8 cellular contexts compared by ENCODE assay signal in the genomic region with DNA sequence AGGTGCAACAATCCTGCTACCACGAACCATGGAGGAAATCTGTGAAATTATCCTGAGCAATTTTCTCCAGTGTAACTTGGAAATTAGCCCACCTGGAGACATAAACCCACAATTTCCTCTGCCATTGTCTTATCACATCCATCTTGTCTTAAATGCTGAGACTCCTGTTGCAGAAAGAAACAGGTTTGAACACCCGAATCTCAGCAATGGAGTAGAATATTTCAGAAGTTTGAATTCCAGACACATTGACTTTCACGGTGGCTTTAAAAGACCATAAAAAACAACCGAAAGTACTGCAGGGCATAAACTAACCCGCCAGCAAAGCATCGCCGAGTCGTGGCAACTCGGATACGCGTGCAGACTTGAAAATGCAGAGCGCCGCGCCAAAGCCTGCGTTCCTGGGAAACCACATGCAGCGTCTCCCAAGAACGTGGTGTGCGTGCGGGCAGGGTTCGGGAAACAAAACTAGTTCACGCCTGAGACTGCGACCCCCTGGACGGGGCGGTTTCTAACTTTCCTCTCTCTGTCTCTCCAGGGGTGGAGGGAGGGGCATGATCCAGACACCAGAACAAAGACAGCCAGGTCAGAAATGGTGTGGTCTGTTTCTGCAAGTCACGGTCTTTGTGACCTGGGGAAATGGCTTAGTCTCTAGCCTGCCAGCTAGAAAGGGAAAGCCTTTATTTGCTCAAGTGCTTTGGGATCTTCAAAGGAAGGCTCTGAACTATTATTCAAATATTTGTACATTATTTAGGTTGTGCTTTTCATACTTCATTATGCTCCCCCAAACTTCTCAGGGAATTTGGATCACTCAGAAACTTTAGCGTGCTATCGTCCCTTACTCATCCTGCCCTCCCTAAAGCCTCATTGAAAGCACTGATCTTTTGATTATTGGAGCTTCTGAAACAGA. TPM values are rescaled to one million over a fixed set of nuclear protein-coding genes. Genes with fewer than 3 reads are reported as not detected.
DNase-seq lines count a peak whose midpoint lies in the region; TF ChIP-seq lines count a peak whose summit lies in the region.

No MANE protein-coding gene starts in this region.

- peak overlapping the region in 4 of 10 experiments; percentile 15 to 33 (median 22); a peak in 5 of 20 replicates for H3K4me3 ChIP-seq in BLaER1 treated with 17β-estradiol and CSF1 and Interleukin-3, amounts not matched to agents 10 nM and 100 nM
- peak overlapping the region; percentile 47 for H3K4me3 ChIP-seq in WI38 (ENCODE audit: low read depth, low read length)
- H3K4me3 ChIP-seq in ovary: peak overlapping the region; percentile 36
- no peak overlapping the region for H3K4me3 ChIP-seq in effector memory CD4-positive, alpha-beta T cell (ENCODE audit: insufficient read depth, low read depth, low read length, poor library complexity, severe bottlenecking)

- TF ChIP-seq CTCF in WI38 (IDR thresholded peaks at IDR 0.05; ENCODE audit: low read depth, low read length) (no peak), ovary (IDR thresholded peaks at IDR 0.05) (no peak), GM13977 (IDR thresholded peaks at IDR 0.05; ENCODE audit: extremely low read depth, insufficient read depth, missing control alignments) (no peak)

- in situ Hi-C loops in GM13977 (cut with MboI; ENCODE audit: low pct_unique_long_range_greater_than_20kb, low sequenced_read_pairs, unreplicated experiment): no loop called here

- TF ChIP-seq POLR2A in ovary (IDR thresholded peaks at IDR 0.05): no peak

- 4 to 5% (median 4%) methylated on average over 27 of the region's 27 CpGs for WGBS in ovary, 3 donors

- no peaks in the 10 kb centered on the region for H3K9me3 ChIP-seq in BLaER1 treated with 17β-estradiol and CSF1 and Interleukin-3, amounts not matched to agents 10 nM and 100 nM (replicated peaks in 1 of 11)
- H3K9me3 ChIP-seq in ovary: no peaks in the 10 kb centered on the region
- H3K9me3 ChIP-seq in effector memory CD4-positive, alpha-beta T cell (ENCODE audit: control insufficient read depth, low read length): no peaks in the 10 kb centered on the region

- no peak overlapping the region for H3K27ac ChIP-seq in BLaER1 treated with 17β-estradiol and CSF1 and Interleukin-3, amounts not matched to agents 10 nM and 100 nM
- no peak overlapping the region for H3K27ac ChIP-seq in ovary
- H3K27ac ChIP-seq in effector memory CD4-positive, alpha-beta T cell (ENCODE audit: insufficient read depth, low read length, poor library complexity, severe bottlenecking): no peak overlapping the region

- intact Hi-C loops in ovary (cut with DNase I): no loop called here

- peak overlapping the region; percentile 16 to 78 (median 54); a peak in 21 of 22 replicates for H3K4me2 ChIP-seq in BLaER1 treated with 17β-estradiol and CSF1 and Interleukin-3, amounts not matched to agents 10 nM and 100 nM

- H4K20me1 ChIP-seq in BLaER1 treated with 17β-estradiol and CSF1 and Interleukin-3, amounts not matched to agents 10 nM and 100 nM: no peaks in the 10 kb centered on the region

- H3K9ac ChIP-seq in BLaER1 treated with 17β-estradiol and CSF1 and Interleukin-3, amounts not matched to agents 10 nM and 100 nM: peak overlapping the region in 1 of 11 experiments; percentile 22; a peak in 1 of 22 replicates

- CTCF ChIA-PET in HEK293T (lab: Yijun Ruan, JAX): interaction anchor here (1.0 kb wide), 1 partner anchor 229 kb away, joined by 3 read pairs; no protein-coding TSS in a partner anchor

- H3K36me3 ChIP-seq in BLaER1 treated with 17β-estradiol and CSF1 and Interleukin-3, amounts not matched to agents 10 nM and 100 nM: no peaks in the 10 kb centered on the region
- H3K36me3 ChIP-seq in ovary: no peaks in the 10 kb centered on the region
- no peaks in the 10 kb centered on the region for H3K36me3 ChIP-seq in effector memory CD4-positive, alpha-beta T cell (ENCODE audit: control insufficient read depth, insufficient read depth, low read length)

- peaks cover 4 to 18% (median 7%) of the 10 kb centered on the region in 10 experiments; a peak in 13 of 20 replicates for H3K4me1 ChIP-seq in BLaER1 treated with 17β-estradiol and CSF1 and Interleukin-3, amounts not matched to agents 10 nM and 100 nM
- H3K4me1 ChIP-seq in ovary (ENCODE audit: insufficient read depth): no peaks in the 10 kb centered on the region
- H3K4me1 ChIP-seq in effector memory CD4-positive, alpha-beta T cell (ENCODE audit: control insufficient read depth, insufficient read depth, low read length, poor library complexity, severe bottlenecking): no peaks in the 10 kb centered on the region

- H3K27me3 ChIP-seq in BLaER1 treated with 17β-estradiol and CSF1 and Interleukin-3, amounts not matched to agents 10 nM and 100 nM: peaks cover 25 to 38% (median 29%) of the 10 kb centered on the region in 11 experiments
- no peaks in the 10 kb centered on the region for H3K27me3 ChIP-seq in ovary
- peaks cover 6% of the 10 kb centered on the region for H3K27me3 ChIP-seq in effector memory CD4-positive, alpha-beta T cell (replicated peaks; ENCODE audit: control insufficient read depth, insufficient read depth, low read length, poor library complexity, severe bottlenecking)

- POLR2A ChIA-PET in HEK293T (lab: Yijun Ruan, JAX): interaction anchor here (1.2 kb wide), 1 partner anchor 25 kb away, joined by 5 read pairs; no protein-coding TSS in a partner anchor

- peak; percentile 50 for DNase-seq in HEK293T (ENCODE audit: extremely low spot score)
- DNase-seq in globus pallidus (ENCODE audit: low spot score): peak; percentile 20
- peak; percentile 37 to 75 (median 62) for DNase-seq in ovary
- no peak for DNase-seq in GM13977 (ENCODE audit: low spot score)
- no peak for DNase-seq in effector memory CD4-positive, alpha-beta T cell
- no peak for DNase-seq in cerebellar nuclear complex (lab: John Stamatoyannopoulos, UW)

- TF ChIP-seq EP300 in ovary (IDR thresholded peaks at IDR 0.05): no peak

TF ChIP-seq in HEK293T, 16 proteins besides CTCF, POLR2A, EP300 and RAD21:
- TF ChIP-seq, protein P1, sequence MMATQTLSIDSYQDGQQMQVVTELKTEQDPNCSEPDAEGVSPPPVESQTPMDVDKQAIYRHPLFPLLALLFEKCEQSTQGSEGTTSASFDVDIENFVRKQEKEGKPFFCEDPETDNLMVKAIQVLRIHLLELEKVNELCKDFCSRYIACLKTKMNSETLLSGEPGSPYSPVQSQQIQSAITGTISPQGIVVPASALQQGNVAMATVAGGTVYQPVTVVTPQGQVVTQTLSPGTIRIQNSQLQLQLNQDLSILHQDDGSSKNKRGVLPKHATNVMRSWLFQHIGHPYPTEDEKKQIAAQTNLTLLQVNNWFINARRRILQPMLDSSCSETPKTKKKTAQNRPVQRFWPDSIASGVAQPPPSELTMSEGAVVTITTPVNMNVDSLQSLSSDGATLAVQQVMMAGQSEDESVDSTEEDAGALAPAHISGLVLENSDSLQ (IDR thresholded peaks at IDR 0.05): no peak
- TF ChIP-seq BHLHE40 (IDR thresholded peaks at IDR 0.05; ENCODE audit: borderline replicate concordance) (no peak), SP1 (IDR thresholded peaks at IDR 0.05) (no peak), SUZ12 (IDR thresholded peaks at IDR 0.05) (no peak), ELF4 (IDR thresholded peaks at IDR 0.05) (no peak), CTBP1 (IDR thresholded peaks at IDR 0.05; ENCODE audit: borderline replicate concordance) (no peak), FOXK2 (IDR thresholded peaks at IDR 0.05) (no peak), ZNF384 (IDR thresholded peaks at IDR 0.05) (no peak), FOXA1 (IDR thresholded peaks at IDR 0.05) (no peak), LEF1 (IDR thresholded peaks at IDR 0.05; ENCODE audit: borderline replicate concordance) (no peak), HDGF (IDR thresholded peaks at IDR 0.05; ENCODE audit: borderline replicate concordance) (no peak), NFRKB (IDR thresholded peaks at IDR 0.05) (no peak), ARNT (IDR thresholded peaks at IDR 0.05) (0 out of 2 replicates have a peak, but pooled peaks have one; percentile 1), TARDBP (IDR thresholded peaks at IDR 0.05) (no peak), L3MBTL2 (conservative IDR thresholded peaks at IDR 0.05) (peak; percentile 90), FOXM1 (IDR thresholded peaks at IDR 0.05; ENCODE audit: borderline replicate concordance) (no peak)

RNA-seq across cellular contexts. Expression of a gene that starts 26.9 kb away (rescaled TPM):
- 10 to 100 TPM; 10.7 to 30.8 (median 22.5) TPM for total RNA-seq in ovary
- polyA plus RNA-seq in ovary: 10 to 100 TPM; 14.5 to 31.1 TPM

Comparison
In these comparisons a context has a peak if more than half of its experiments do, and no peak if none do; other contexts are left out.
1. DNase-seq: peak in HEK293T (single experiment), globus pallidus (single experiment) and ovary (5 of 5); none in GM13977 (single experiment), effector memory CD4-positive, alpha-beta T cell (0 of 3) and cerebellar nuclear complex (0 of 2).